In genomic region chr7:96558530-96558929, GRCh38 we compare ENCODE assay signal across 24 cellular contexts.
"Had no signal": no experiment of that assay in that cellular context is flagged by ENCODE, and none has a peak within 500 bp of the region (broad histone marks: within the 10 kb centered on the region; RNA-seq: fewer than 3 reads in every experiment).

No MANE protein-coding gene starts in this region.

- H3K27me3 Mint-ChIP-seq: activated naive CD8-positive, alpha-beta T cell; stimulated activated memory B cell treated with anti-CD40 and anti-IgM and Interleukin-4, amounts not matched to agents 10 μg/mL and 1 μg/mL and 100 μg/mL, for 72 hours had no signal

- H3K27me3 ChIP-seq: esophagus squamous epithelium, heart right ventricle, pancreas, right lobe of liver, spleen, upper lobe of left lung had no signal

- H3K9me3 Mint-ChIP-seq: activated T-helper 1 cell treated with anti-CD3 and anti-CD28 coated beads, Interleukin-12 subunit alpha, Interleukin-12 subunit beta, Interleukin-2, Interleukin-4 antibody, amounts not matched to agents 30 ng/mL and 10 ng/mL and 1 ng/mL, durations not matched to agents 14 hours and 24 hours and 36 hours; central memory CD8-positive, alpha-beta T cell; stimulated activated memory B cell treated with anti-CD40 and anti-IgM and Interleukin-4, amounts not matched to agents 10 μg/mL and 1 μg/mL and 100 μg/mL, for 72 hours had no signal

- H3K9me3 ChIP-seq: esophagus squamous epithelium, heart right ventricle, pancreas, right lobe of liver, spleen, thoracic aorta, upper lobe of left lung had no signal

- H3K4me3 Mint-ChIP-seq: activated naive CD8-positive, alpha-beta T cell; activated T-helper 1 cell treated with anti-CD3 and anti-CD28 coated beads, Interleukin-12 subunit alpha, Interleukin-12 subunit beta, Interleukin-2, Interleukin-4 antibody, amounts not matched to agents 30 ng/mL and 10 ng/mL and 1 ng/mL, durations not matched to agents 14 hours and 24 hours and 36 hours; brain; central memory CD8-positive, alpha-beta T cell; immature natural killer cell; naive thymus-derived CD4-positive, alpha-beta T cell; stimulated activated memory B cell treated with anti-CD40 and anti-IgM and Interleukin-4, amounts not matched to agents 10 μg/mL and 1 μg/mL and 100 μg/mL, for 72 hours had no signal

- FAIRE-seq: endothelial cell of umbilical vein, frontal cortex, pancreas had no signal

- H3K27ac ChIP-seq: esophagus squamous epithelium, heart right ventricle, pancreas, right lobe of liver, spleen, thoracic aorta, upper lobe of left lung, WERI-Rb-1 had no signal

- H3K4me1 Mint-ChIP-seq: brain; central memory CD8-positive, alpha-beta T cell; immature natural killer cell; naive thymus-derived CD4-positive, alpha-beta T cell; stimulated activated memory B cell treated with anti-CD40 and anti-IgM and Interleukin-4, amounts not matched to agents 10 μg/mL and 1 μg/mL and 100 μg/mL, for 72 hours had no signal

- H3K36me3 ChIP-seq: esophagus squamous epithelium, heart right ventricle, pancreas, right lobe of liver, spleen, thoracic aorta, upper lobe of left lung, WERI-Rb-1 had no signal

- H3K27ac Mint-ChIP-seq: activated naive CD8-positive, alpha-beta T cell; activated T-helper 1 cell treated with anti-CD3 and anti-CD28 coated beads, Interleukin-12 subunit alpha, Interleukin-12 subunit beta, Interleukin-2, Interleukin-4 antibody, amounts not matched to agents 30 ng/mL and 10 ng/mL and 1 ng/mL, durations not matched to agents 14 hours and 24 hours and 36 hours; brain; immature natural killer cell; naive thymus-derived CD4-positive, alpha-beta T cell; stimulated activated memory B cell treated with anti-CD40 and anti-IgM and Interleukin-4, amounts not matched to agents 10 μg/mL and 1 μg/mL and 100 μg/mL, for 72 hours had no signal

- H3K4me3 ChIP-seq: esophagus squamous epithelium, heart right ventricle, pancreas, right lobe of liver, spleen, thoracic aorta, upper lobe of left lung had no signal

- DNase-seq: activated CD4-positive, alpha-beta T cell treated with anti-CD3 and anti-CD28 coated beads for 1 hour; activated gamma-delta T cell treated with Interleukin-2 at 50 U/mL for 16 hours; amygdala; cortex of kidney; effector CD8-positive, alpha-beta T cell; esophagus squamous epithelium; heart right ventricle; immature natural killer cell; mesendoderm; naive thymus-derived CD4-positive, alpha-beta T cell; pancreas; right lobe of liver; spleen; stimulated activated CD4-positive, alpha-beta T cell treated with anti-CD3 and anti-CD28 coated beads, Interleukin-4, amount 100 ng/mL, for 4 hours; upper lobe of left lung; WERI-Rb-1 had no signal

- ATAC-seq: heart right ventricle; naive thymus-derived CD4-positive, alpha-beta T cell; pancreas; right lobe of liver; stimulated activated memory B cell treated with anti-CD40 and anti-IgM and Interleukin-4, amounts not matched to agents 10 μg/mL and 1 μg/mL and 100 μg/mL, for 72 hours had no signal

- H3K36me3 Mint-ChIP-seq: activated naive CD8-positive, alpha-beta T cell; brain; immature natural killer cell; naive thymus-derived CD4-positive, alpha-beta T cell; stimulated activated memory B cell treated with anti-CD40 and anti-IgM and Interleukin-4, amounts not matched to agents 10 μg/mL and 1 μg/mL and 100 μg/mL, for 72 hours had no signal

- H3K4me1 ChIP-seq: heart right ventricle, pancreas, right lobe of liver, spleen, upper lobe of left lung had no signal
